ENCODE assay signal across 16 cellular contexts in genomic region chr18:63147010-63147409, GRCh38.
"Had no signal": no experiment of that assay in that cellular context is flagged by ENCODE, and none has a peak within 500 bp of the region (broad histone marks: within the 10 kb centered on the region; RNA-seq: fewer than 3 reads in every experiment).

No MANE protein-coding gene starts in this region.

- H3K4me3 ChIP-seq: left lung, prostate gland, spleen, testis had no signal

- H3K36me3 ChIP-seq: brain microvascular endothelial cell, gastrocnemius medialis, heart right ventricle, left lung, prostate gland had no signal

- H3K9me3 ChIP-seq: gastrocnemius medialis, heart right ventricle, left lung, prostate gland, spleen, testis had no signal

- H3K27ac ChIP-seq: brain microvascular endothelial cell, epithelial cell of prostate, left lung, spleen had no signal

- DNase-seq: activated CD8-positive, alpha-beta T cell treated with anti-CD3 and anti-CD28 coated beads for 36 hours; amygdala; brain microvascular endothelial cell; cerebellar nuclear complex; effector memory CD8-positive, alpha-beta T cell; gastrocnemius medialis; heart right ventricle; left lung; occipital lobe; spleen; stimulated activated CD4-positive, alpha-beta T cell treated with anti-CD3 and anti-CD28 coated beads, Interleukin-1b, Interleukin-23, amount 100 ng/mL, for 48 hours; T1000; testis had no signal

- H3K27me3 ChIP-seq: gastrocnemius medialis, heart right ventricle, left lung, spleen, testis had no signal

- FAIRE-seq: keratinocyte had no signal

- ATAC-seq: activated CD8-positive, alpha-beta T cell treated with anti-CD3 and anti-CD28 coated beads for 36 hours; effector memory CD8-positive, alpha-beta T cell; gastrocnemius medialis; heart right ventricle; left lung had no signal

- H3K4me1 ChIP-seq: prostate gland had no signal
